In genomic region chr10:61284222-61284890, GRCh38 we compare ENCODE assay signal across 8 cellular contexts.
A peak's percentile ranks its signal among the peaks of the same experiment; 100 is the strongest.
DNase-seq lines count a peak whose midpoint lies in the region; ATAC-seq and TF ChIP-seq lines count a peak whose summit lies in the region.

No MANE protein-coding gene starts in this region.

- H3K9me3 ChIP-seq in OCI-LY3 (ENCODE audit: insufficient read depth, low read length) (no peaks in the 10 kb centered on the region), right lobe of liver (no peaks in the 10 kb centered on the region), vagina (no peaks in the 10 kb centered on the region)

- H3K4me2 ChIP-seq in OCI-LY3 (ENCODE audit: low read length): peak overlapping the region; percentile 68

- TF ChIP-seq CTCF in OCI-LY3 (IDR thresholded peaks at IDR 0.05; ENCODE audit: low read depth, low read length) (peak; percentile 61), chondrocyte (IDR thresholded peaks at IDR 0.05) (peak; percentile 94), right lobe of liver (IDR thresholded peaks at IDR 0.05) (peak; percentile 64 to 86 (median 83)), vagina (IDR thresholded peaks at IDR 0.05) (peak; percentile 29 to 85 (median 56))

- H3K9ac ChIP-seq in OCI-LY3 (ENCODE audit: low read length): peak overlapping the region; percentile 16; the same call in 1 of the 2 replicates

- no peak overlapping the region for H3K27ac Mint-ChIP-seq in chondrocyte (ENCODE audit: unreplicated experiment)

- H3K4me1 Mint-ChIP-seq in chondrocyte (ENCODE audit: low read depth): peaks cover 12% of the 10 kb centered on the region

- H3K79me2 ChIP-seq in OCI-LY3 (ENCODE audit: low read length): no peaks in the 10 kb centered on the region

- H3K4me1 ChIP-seq in OCI-LY3 (ENCODE audit: low read length) (peaks cover 49% of the 10 kb centered on the region), right lobe of liver (no peaks in the 10 kb centered on the region), vagina (no peaks in the 10 kb centered on the region)

- peak overlapping the region; percentile 46; the same call in 1 of the 2 replicates for H2AFZ ChIP-seq in OCI-LY3 (ENCODE audit: low read depth, low read length)

- H3K9me3 Mint-ChIP-seq in chondrocyte (ENCODE audit: low read depth): no peaks in the 10 kb centered on the region

- H3K27ac ChIP-seq in OCI-LY3 (ENCODE audit: low read length) (no peak overlapping the region), right lobe of liver (no peak overlapping the region), vagina (peak overlapping the region; percentile 69)

- intact Hi-C loops in right lobe of liver (cut with DNase I): loop anchor here (10.0 kb wide), 1 partner anchor 470 kb away; no protein-coding TSS in a partner anchor
- intact Hi-C loops in vagina (cut with DNase I): loop anchor here (10.0 kb wide), 1 partner anchor 150 kb away; no protein-coding TSS in a partner anchor

- H4K20me1 ChIP-seq in OCI-LY3 (ENCODE audit: insufficient read depth, low read length): no peaks in the 10 kb centered on the region

- H3K4me3 ChIP-seq in OCI-LY3 (ENCODE audit: low read length) (peak overlapping the region; percentile 70), right lobe of liver (no peak overlapping the region), vagina (no peak overlapping the region)

- TF ChIP-seq POLR2A in right lobe of liver (IDR thresholded peaks at IDR 0.05): no peak
- no peak for TF ChIP-seq POLR2A in vagina (IDR thresholded peaks at IDR 0.05)

- H3K36me3 Mint-ChIP-seq in chondrocyte (ENCODE audit: low read depth): no peaks in the 10 kb centered on the region

- 8% methylated on average over 5 of the region's 5 CpGs for WGBS in right lobe of liver (ENCODE audit: insufficient coverage, low coverage, low lambda C conversion rate, missing lambda C conversion rate)

- H3K4me3 Mint-ChIP-seq in chondrocyte (ENCODE audit: unreplicated experiment): no peak overlapping the region

- DNase-seq in CMK (ENCODE audit: low read depth) (peak; percentile 7), HCEC 1CT (peak; percentile 60), chondrocyte (ENCODE audit: low spot score) (no peak), right lobe of liver (no peak), vagina (ENCODE audit: extremely low spot score in 2 of 2) (no peak)

- H3K36me3 ChIP-seq in OCI-LY3 (replicated peaks; ENCODE audit: low read depth, low read length): peaks cover 2% of the 10 kb centered on the region
- H3K36me3 ChIP-seq in right lobe of liver: no peaks in the 10 kb centered on the region
- H3K36me3 ChIP-seq in vagina: no peaks in the 10 kb centered on the region

- H3K27me3 Mint-ChIP-seq in chondrocyte (ENCODE audit: low read depth): no peaks in the 10 kb centered on the region

- H3K27me3 ChIP-seq in OCI-LY3 (ENCODE audit: low read depth, low read length) (no peaks in the 10 kb centered on the region), right lobe of liver (no peaks in the 10 kb centered on the region), vagina (no peaks in the 10 kb centered on the region)

- ATAC-seq in right lobe of liver: peak; percentile 73 to 90 (median 80)
- no peak for ATAC-seq in HG02798 (IDR thresholded peaks at IDR 0.05; ENCODE audit: poor library complexity, unreplicated experiment)
- ATAC-seq in GM18873 (IDR thresholded peaks at IDR 0.05; ENCODE audit: low FRiP score, unreplicated experiment): no peak

Comparison
In these comparisons a context has a peak if more than half of its experiments do, and no peak if none do; other contexts are left out.
1. DNase-seq: peak in CMK (single experiment) and HCEC 1CT (single experiment); none in chondrocyte (single experiment), right lobe of liver (0 of 3) and vagina (0 of 2).
2. ATAC-seq: peak in right lobe of liver (4 of 4); none in HG02798 (single experiment) and GM18873 (single experiment).
3. Peak in every context shown above with its lines, with median percentiles within 50 percentile points of each other: CTCF ChIP-seq.